Comparison of ENCODE assay signal across 1 cellular context in the genomic region with DNA sequence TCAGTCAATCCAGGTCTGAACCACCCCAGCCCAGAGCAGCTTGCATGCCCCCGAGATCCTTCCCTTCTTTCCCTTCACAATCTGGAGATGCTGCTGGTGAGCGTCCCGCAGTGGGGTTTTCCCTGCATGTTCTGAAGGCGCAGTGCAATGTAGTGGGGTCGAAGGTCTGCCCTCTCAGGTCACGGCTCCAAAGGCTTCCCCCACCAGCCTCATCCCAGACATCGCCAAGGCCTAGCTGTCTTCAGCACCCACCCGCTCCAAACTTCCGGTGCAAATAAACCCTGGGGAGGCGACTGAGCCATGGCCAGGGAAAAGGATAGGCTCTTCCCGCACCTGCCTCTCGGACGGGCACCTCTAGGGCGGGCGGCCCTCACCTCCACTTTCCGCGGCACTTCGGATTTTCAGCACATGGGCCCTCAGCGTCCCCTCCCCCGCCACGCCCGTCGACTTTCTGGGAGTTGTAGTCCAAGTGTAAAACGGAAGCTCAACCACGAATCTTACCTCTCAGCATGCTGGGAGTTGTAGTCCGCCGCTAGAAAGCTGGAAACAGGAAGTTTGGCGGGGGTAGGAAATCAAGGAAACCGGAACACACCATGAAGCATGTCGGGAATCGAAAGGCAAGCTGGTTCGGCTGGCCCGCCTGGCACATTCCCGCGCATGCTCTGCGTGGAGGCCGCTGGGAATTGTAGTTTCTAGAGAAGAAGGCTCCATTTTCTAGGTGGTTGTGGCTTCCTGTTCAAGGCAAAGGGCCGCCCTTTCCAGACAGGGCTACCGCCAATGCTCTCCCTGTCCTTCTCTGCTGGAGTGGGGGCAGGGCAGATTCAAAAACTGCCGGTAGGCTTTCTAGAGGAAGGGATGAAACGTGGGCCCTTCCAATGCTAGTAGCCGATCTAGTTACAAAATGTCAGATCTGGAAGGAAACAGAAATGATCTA.
TF ChIP-seq lines count a peak whose summit lies in the region.

A gene (minus strand): TSS at position 410 of the 934 bp plus-strand sequence. CDS start 2,384 bp downstream, outside the sequence.

TF ChIP-seq in HepG2, 621 proteins besides CTCF, POLR2A, EP300 and RAD21 (continued from another document and continues in another):
- TF ChIP-seq, protein P1, sequence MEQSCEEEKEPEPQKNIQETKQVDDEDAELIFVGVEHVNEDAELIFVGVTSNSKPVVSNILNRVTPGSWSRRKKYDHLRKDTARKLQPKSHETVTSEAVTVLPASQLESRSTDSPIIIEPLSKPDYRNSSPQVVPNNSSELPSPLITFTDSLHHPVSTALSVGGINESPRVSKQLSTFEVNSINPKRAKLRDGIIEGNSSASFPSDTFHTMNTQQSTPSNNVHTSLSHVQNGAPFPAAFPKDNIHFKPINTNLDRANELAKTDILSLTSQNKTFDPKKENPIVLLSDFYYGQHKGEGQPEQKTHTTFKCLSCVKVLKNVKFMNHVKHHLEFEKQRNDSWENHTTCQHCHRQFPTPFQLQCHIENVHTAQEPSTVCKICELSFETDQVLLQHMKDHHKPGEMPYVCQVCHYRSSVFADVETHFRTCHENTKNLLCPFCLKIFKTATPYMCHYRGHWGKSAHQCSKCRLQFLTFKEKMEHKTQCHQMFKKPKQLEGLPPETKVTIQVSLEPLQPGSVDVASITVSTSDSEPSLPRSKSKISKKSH (CRISPR knock-in tag; IDR thresholded peaks at IDR 0.05; ENCODE audit: borderline replicate concordance), result peak; percentile 72; the same call in 1 of the 2 replicates
- TF ChIP-seq MED1 (CRISPR knock-in tag; IDR thresholded peaks at IDR 0.05), result peak; percentile 67
- TF ChIP-seq, protein P2, sequence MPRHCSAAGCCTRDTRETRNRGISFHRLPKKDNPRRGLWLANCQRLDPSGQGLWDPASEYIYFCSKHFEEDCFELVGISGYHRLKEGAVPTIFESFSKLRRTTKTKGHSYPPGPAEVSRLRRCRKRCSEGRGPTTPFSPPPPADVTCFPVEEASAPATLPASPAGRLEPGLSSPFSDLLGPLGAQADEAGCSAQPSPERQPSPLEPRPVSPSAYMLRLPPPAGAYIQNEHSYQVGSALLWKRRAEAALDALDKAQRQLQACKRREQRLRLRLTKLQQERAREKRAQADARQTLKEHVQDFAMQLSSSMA (CRISPR knock-in tag; IDR thresholded peaks at IDR 0.05), result peak; percentile 95; the same call in 1 of the 2 replicates
- TF ChIP-seq, protein P3, sequence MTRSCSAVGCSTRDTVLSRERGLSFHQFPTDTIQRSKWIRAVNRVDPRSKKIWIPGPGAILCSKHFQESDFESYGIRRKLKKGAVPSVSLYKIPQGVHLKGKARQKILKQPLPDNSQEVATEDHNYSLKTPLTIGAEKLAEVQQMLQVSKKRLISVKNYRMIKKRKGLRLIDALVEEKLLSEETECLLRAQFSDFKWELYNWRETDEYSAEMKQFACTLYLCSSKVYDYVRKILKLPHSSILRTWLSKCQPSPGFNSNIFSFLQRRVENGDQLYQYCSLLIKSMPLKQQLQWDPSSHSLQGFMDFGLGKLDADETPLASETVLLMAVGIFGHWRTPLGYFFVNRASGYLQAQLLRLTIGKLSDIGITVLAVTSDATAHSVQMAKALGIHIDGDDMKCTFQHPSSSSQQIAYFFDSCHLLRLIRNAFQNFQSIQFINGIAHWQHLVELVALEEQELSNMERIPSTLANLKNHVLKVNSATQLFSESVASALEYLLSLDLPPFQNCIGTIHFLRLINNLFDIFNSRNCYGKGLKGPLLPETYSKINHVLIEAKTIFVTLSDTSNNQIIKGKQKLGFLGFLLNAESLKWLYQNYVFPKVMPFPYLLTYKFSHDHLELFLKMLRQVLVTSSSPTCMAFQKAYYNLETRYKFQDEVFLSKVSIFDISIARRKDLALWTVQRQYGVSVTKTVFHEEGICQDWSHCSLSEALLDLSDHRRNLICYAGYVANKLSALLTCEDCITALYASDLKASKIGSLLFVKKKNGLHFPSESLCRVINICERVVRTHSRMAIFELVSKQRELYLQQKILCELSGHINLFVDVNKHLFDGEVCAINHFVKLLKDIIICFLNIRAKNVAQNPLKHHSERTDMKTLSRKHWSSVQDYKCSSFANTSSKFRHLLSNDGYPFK (CRISPR knock-in tag; IDR thresholded peaks at IDR 0.05; ENCODE audit: borderline replicate concordance), result peak; percentile 93; the same call in 1 of the 2 replicates
- no peak for TF ChIP-seq ZNF589 (CRISPR knock-in tag; conservative IDR thresholded peaks at IDR 0.05)
- no peak for TF ChIP-seq ATAD3A (CRISPR knock-in tag; IDR thresholded peaks at IDR 0.05)
- TF ChIP-seq, protein P4, sequence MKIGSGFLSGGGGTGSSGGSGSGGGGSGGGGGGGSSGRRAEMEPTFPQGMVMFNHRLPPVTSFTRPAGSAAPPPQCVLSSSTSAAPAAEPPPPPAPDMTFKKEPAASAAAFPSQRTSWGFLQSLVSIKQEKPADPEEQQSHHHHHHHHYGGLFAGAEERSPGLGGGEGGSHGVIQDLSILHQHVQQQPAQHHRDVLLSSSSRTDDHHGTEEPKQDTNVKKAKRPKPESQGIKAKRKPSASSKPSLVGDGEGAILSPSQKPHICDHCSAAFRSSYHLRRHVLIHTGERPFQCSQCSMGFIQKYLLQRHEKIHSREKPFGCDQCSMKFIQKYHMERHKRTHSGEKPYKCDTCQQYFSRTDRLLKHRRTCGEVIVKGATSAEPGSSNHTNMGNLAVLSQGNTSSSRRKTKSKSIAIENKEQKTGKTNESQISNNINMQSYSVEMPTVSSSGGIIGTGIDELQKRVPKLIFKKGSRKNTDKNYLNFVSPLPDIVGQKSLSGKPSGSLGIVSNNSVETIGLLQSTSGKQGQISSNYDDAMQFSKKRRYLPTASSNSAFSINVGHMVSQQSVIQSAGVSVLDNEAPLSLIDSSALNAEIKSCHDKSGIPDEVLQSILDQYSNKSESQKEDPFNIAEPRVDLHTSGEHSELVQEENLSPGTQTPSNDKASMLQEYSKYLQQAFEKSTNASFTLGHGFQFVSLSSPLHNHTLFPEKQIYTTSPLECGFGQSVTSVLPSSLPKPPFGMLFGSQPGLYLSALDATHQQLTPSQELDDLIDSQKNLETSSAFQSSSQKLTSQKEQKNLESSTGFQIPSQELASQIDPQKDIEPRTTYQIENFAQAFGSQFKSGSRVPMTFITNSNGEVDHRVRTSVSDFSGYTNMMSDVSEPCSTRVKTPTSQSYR (CRISPR knock-in tag; IDR thresholded peaks at IDR 0.05; ENCODE audit: borderline replicate concordance), result peak; percentile 94
- 0 out of 2 replicates have a peak, but pooled peaks have one; percentile 15 for TF ChIP-seq ZBTB7B (CRISPR knock-in tag; IDR thresholded peaks at IDR 0.05)
- peak; percentile 99 for TF ChIP-seq THAP11 (CRISPR knock-in tag; IDR thresholded peaks at IDR 0.05)
- TF ChIP-seq, protein P5, sequence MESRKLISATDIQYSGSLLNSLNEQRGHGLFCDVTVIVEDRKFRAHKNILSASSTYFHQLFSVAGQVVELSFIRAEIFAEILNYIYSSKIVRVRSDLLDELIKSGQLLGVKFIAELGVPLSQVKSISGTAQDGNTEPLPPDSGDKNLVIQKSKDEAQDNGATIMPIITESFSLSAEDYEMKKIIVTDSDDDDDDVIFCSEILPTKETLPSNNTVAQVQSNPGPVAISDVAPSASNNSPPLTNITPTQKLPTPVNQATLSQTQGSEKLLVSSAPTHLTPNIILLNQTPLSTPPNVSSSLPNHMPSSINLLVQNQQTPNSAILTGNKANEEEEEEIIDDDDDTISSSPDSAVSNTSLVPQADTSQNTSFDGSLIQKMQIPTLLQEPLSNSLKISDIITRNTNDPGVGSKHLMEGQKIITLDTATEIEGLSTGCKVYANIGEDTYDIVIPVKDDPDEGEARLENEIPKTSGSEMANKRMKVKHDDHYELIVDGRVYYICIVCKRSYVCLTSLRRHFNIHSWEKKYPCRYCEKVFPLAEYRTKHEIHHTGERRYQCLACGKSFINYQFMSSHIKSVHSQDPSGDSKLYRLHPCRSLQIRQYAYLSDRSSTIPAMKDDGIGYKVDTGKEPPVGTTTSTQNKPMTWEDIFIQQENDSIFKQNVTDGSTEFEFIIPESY (CRISPR knock-in tag; IDR thresholded peaks at IDR 0.05), result peak; percentile 64
- TF ChIP-seq ZNF678 (CRISPR knock-in tag; IDR thresholded peaks at IDR 0.05), result 0 out of 2 replicates have a peak, but pooled peaks have one; percentile 61
- TF ChIP-seq ZSCAN20 (CRISPR knock-in tag; IDR thresholded peaks at IDR 0.05; ENCODE audit: borderline replicate concordance), result no peak
- TF ChIP-seq, protein P6, sequence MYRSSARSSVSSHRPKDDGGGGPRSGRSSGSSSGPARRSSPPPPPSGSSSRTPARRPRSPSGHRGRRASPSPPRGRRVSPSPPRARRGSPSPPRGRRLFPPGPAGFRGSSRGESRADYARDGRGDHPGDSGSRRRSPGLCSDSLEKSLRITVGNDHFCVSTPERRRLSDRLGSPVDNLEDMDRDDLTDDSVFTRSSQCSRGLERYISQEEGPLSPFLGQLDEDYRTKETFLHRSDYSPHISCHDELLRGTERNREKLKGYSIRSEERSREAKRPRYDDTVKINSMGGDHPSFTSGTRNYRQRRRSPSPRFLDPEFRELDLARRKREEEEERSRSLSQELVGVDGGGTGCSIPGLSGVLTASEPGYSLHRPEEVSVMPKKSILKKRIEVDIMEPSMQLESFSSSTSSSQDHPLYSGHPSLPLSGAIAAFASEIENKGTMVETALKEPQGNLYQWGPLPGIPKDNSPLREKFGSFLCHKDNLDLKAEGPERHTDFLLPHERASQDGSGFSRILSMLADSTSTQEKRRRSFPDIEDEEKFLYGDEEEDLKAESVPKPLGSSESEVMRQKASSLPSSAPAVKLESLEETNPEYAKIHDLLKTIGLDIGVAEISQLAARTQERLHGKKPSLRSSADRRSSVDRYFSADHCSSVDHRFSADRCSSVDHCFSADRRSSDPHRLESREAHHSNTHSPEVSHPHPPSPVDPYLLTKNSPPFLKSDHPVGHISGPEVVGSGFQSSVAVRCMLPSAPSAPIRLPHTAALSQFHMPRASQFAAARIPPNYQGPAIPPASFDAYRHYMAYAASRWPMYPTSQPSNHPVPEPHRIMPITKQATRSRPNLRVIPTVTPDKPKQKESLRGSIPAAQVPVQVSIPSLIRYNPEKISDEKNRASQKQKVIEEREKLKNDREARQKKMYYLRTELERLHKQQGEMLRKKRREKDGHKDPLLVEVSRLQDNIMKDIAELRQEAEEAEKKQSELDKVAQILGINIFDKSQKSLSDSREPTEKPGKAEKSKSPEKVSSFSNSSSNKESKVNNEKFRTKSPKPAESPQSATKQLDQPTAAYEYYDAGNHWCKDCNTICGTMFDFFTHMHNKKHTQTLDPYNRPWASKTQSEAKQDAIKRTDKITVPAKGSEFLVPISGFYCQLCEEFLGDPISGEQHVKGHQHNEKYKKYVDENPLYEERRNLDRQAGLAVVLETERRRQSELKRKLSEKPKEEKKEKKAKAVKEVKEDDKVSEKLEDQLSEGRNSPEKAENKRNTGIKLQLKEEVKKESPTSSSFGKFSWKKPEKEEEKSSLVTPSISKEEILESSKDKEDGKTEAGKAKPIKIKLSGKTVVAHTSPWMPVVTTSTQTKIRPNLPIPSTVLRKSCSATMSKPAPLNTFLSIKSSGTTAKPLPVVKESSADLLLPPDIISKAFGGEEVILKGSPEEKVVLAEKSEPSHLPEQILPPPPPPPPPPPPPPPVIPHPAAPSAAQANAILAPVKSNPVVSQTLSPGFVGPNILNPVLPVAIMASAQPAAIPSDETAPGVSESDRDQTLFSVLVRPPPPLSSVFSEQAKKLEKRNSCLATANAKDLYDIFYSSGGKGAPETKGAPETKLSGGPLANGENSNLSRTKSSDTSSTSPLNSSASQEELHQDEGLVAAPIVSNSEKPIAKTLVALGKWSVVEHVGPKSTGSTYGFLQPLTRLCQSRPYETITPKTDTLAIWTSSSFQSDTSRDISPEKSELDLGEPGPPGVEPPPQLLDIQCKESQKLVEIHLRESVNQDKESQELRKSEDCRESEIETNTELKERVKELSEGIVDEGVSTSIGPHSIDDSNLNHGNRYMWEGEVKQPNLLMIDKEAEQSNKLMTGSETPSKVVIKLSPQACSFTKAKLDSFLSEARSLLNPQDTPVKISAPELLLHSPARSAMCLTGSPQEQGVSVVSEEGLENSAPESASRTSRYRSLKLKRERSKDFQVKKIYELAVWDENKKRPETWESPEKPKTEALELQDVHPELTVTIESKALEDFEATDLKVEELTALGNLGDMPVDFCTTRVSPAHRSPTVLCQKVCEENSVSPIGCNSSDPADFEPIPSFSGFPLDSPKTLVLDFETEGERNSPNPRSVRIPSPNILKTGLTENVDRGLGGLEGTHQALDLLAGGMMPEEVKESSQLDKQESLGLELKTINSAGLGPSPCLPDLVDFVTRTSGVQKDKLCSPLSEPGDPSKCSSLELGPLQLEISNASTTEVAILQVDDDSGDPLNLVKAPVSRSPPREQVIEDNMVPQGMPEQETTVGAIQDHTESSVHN (CRISPR knock-in tag; IDR thresholded peaks at IDR 0.05), result peak; percentile 88
- TF ChIP-seq, protein P7, sequence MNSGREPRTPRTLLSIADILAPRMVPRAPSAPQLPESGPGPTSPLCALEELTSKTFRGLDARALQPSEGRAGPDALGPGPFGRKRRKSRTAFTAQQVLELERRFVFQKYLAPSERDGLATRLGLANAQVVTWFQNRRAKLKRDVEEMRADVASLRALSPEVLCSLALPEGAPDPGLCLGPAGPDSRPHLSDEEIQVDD (CRISPR knock-in tag; IDR thresholded peaks at IDR 0.05; ENCODE audit: borderline replicate concordance), result peak; percentile 93; the same call in 1 of the 2 replicates
- peak; percentile 71 for TF ChIP-seq ATF7-NPFF (CRISPR knock-in tag; IDR thresholded peaks at IDR 0.05; ENCODE audit: low read depth)
- TF ChIP-seq, protein P8, sequence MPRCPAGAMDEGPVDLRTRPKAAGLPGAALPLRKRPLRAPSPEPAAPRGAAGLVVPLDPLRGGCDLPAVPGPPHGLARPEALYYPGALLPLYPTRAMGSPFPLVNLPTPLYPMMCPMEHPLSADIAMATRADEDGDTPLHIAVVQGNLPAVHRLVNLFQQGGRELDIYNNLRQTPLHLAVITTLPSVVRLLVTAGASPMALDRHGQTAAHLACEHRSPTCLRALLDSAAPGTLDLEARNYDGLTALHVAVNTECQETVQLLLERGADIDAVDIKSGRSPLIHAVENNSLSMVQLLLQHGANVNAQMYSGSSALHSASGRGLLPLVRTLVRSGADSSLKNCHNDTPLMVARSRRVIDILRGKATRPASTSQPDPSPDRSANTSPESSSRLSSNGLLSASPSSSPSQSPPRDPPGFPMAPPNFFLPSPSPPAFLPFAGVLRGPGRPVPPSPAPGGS (CRISPR knock-in tag; IDR thresholded peaks at IDR 0.05), result peak; percentile 94
- TF ChIP-seq TP53 (CRISPR knock-in tag; conservative IDR thresholded peaks at IDR 0.05), result peak; percentile 91
- TF ChIP-seq, protein P9, sequence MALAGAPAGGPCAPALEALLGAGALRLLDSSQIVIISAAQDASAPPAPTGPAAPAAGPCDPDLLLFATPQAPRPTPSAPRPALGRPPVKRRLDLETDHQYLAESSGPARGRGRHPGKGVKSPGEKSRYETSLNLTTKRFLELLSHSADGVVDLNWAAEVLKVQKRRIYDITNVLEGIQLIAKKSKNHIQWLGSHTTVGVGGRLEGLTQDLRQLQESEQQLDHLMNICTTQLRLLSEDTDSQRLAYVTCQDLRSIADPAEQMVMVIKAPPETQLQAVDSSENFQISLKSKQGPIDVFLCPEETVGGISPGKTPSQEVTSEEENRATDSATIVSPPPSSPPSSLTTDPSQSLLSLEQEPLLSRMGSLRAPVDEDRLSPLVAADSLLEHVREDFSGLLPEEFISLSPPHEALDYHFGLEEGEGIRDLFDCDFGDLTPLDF (CRISPR knock-in tag; IDR thresholded peaks at IDR 0.05), result peak; percentile 91
- no peak for TF ChIP-seq DNMT3B (CRISPR knock-in tag; conservative IDR thresholded peaks at IDR 0.05)
- 0 out of 2 replicates have a peak, but pooled peaks have one; percentile 70 for TF ChIP-seq ZNF510 (CRISPR knock-in tag; IDR thresholded peaks at IDR 0.05; ENCODE audit: low read depth)
- TF ChIP-seq SRY (CRISPR knock-in tag; IDR thresholded peaks at IDR 0.05), result peak; percentile 72
- no peak for TF ChIP-seq ZNF33A (CRISPR knock-in tag; IDR thresholded peaks at IDR 0.05; ENCODE audit: borderline replicate concordance)
